ENCODE assay signal across 8 cellular contexts in genomic region chrX:118348186-118348810, GRCh38. TPM values are rescaled to one million over a fixed set of nuclear protein-coding genes. Genes with fewer than 3 reads are reported as not detected.
A peak's percentile ranks its signal among the peaks of the same experiment; 100 is the strongest.
DNase-seq lines count a peak whose midpoint lies in the region; ATAC-seq and TF ChIP-seq lines count a peak whose summit lies in the region.

No MANE protein-coding gene starts in this region.

- POLR2A ChIA-PET in activated CD4-positive, alpha-beta T cell treated with anti-CD3 and anti-CD28 coated beads, Interleukin-2, amount 10 ng/mL, durations not matched to agents 7 days and 5 days (lab: Charles Lee): no interaction called here

- TF ChIP-seq CTCF in fibroblast of pulmonary artery (IDR thresholded peaks at IDR 0.05; ENCODE audit: low read length, missing control alignments): no peak

- peaks cover 7% of the 10 kb centered on the region for H3K36me3 Mint-ChIP-seq in activated CD4-positive, alpha-beta T cell treated with anti-CD3 and anti-CD28 coated beads, Interleukin-2, amount 10 ng/mL, durations not matched to agents 7 days and 5 days (ENCODE audit: low read depth)
- no peaks in the 10 kb centered on the region for H3K36me3 Mint-ChIP-seq in T-helper 2 cell treated with Interferon-gamma antibody and Interleukin-4, amounts not matched to agents 5 μg/mL and 100 μg/mL, for 36 hours (ENCODE audit: low read depth)

- H3K27ac Mint-ChIP-seq in activated CD4-positive, alpha-beta T cell treated with anti-CD3 and anti-CD28 coated beads, Interleukin-2, amount 10 ng/mL, durations not matched to agents 7 days and 5 days: peak overlapping the region; percentile 98
- H3K27ac Mint-ChIP-seq in T-helper 2 cell treated with Interferon-gamma antibody and Interleukin-4, amounts not matched to agents 5 μg/mL and 100 μg/mL, for 36 hours: peak overlapping the region; percentile 98
- H3K27ac Mint-ChIP-seq in stimulated activated naive CD8-positive, alpha-beta T cell treated with anti-CD3 and anti-CD28 coated beads, Interleukin-15, amount 100 ng/mL, for 72 hours: no peak overlapping the region

- DNase-seq in activated CD4-positive, alpha-beta T cell treated with anti-CD3 and anti-CD28 coated beads, Interleukin-2, amount 10 ng/mL, durations not matched to agents 7 days and 5 days: no peak
- no peak for DNase-seq in activated CD4-positive, alpha-beta T cell treated with anti-CD3 and anti-CD28 coated beads for 1 hour
- no peak for DNase-seq in T-helper 2 cell treated with Interferon-gamma antibody and Interleukin-4, amounts not matched to agents 5 μg/mL and 100 μg/mL, for 36 hours (ENCODE audit: low spot score)
- DNase-seq in fibroblast of pulmonary artery (ENCODE audit: low read depth): no peak
- no peak for DNase-seq in stimulated activated naive CD8-positive, alpha-beta T cell treated with anti-CD3 and anti-CD28 coated beads, Interleukin-15, amount 100 ng/mL, for 72 hours
- DNase-seq in occipital lobe (lab: John Stamatoyannopoulos, UW): no peak
- DNase-seq in head of caudate nucleus: no peak

- H3K9me3 Mint-ChIP-seq in activated CD4-positive, alpha-beta T cell treated with anti-CD3 and anti-CD28 coated beads, Interleukin-2, amount 10 ng/mL, durations not matched to agents 7 days and 5 days: no peaks in the 10 kb centered on the region
- H3K9me3 Mint-ChIP-seq in T-helper 2 cell treated with Interferon-gamma antibody and Interleukin-4, amounts not matched to agents 5 μg/mL and 100 μg/mL, for 36 hours: no peaks in the 10 kb centered on the region
- H3K9me3 Mint-ChIP-seq in stimulated activated naive CD8-positive, alpha-beta T cell treated with anti-CD3 and anti-CD28 coated beads, Interleukin-15, amount 100 ng/mL, for 72 hours: no peaks in the 10 kb centered on the region

- CTCF ChIA-PET in activated CD4-positive, alpha-beta T cell treated with anti-CD3 and anti-CD28 coated beads, Interleukin-2, amount 10 ng/mL, durations not matched to agents 7 days and 5 days (lab: Charles Lee): interaction anchor here (0.6 to 1.2 kb wide), 2 partner anchors 147 to 254 kb away, joined by 3 read pairs; no protein-coding TSS in a partner anchor

- H3K4me3 ChIP-seq in fibroblast of pulmonary artery (replicated peaks; ENCODE audit: low read depth, low read length): peak overlapping the region; percentile 82

- peak overlapping the region; percentile 94 for H3K4me3 Mint-ChIP-seq in activated CD4-positive, alpha-beta T cell treated with anti-CD3 and anti-CD28 coated beads, Interleukin-2, amount 10 ng/mL, durations not matched to agents 7 days and 5 days
- H3K4me3 Mint-ChIP-seq in T-helper 2 cell treated with Interferon-gamma antibody and Interleukin-4, amounts not matched to agents 5 μg/mL and 100 μg/mL, for 36 hours: peak overlapping the region; percentile 97
- H3K4me3 Mint-ChIP-seq in stimulated activated naive CD8-positive, alpha-beta T cell treated with anti-CD3 and anti-CD28 coated beads, Interleukin-15, amount 100 ng/mL, for 72 hours: peak overlapping the region; percentile 97 to 99

- intact Hi-C loops in head of caudate nucleus (cut with DNase I): loop anchor here (5.0 kb wide), 1 partner anchor 149 kb away; the partner anchor contains the start of gene DOCK11

- peaks cover 48% of the 10 kb centered on the region for H3K4me1 Mint-ChIP-seq in activated CD4-positive, alpha-beta T cell treated with anti-CD3 and anti-CD28 coated beads, Interleukin-2, amount 10 ng/mL, durations not matched to agents 7 days and 5 days
- H3K4me1 Mint-ChIP-seq in T-helper 2 cell treated with Interferon-gamma antibody and Interleukin-4, amounts not matched to agents 5 μg/mL and 100 μg/mL, for 36 hours (ENCODE audit: low read depth): peaks cover 36% of the 10 kb centered on the region
- peaks cover 43% of the 10 kb centered on the region for H3K4me1 Mint-ChIP-seq in stimulated activated naive CD8-positive, alpha-beta T cell treated with anti-CD3 and anti-CD28 coated beads, Interleukin-15, amount 100 ng/mL, for 72 hours

- no peak for ATAC-seq in stimulated activated naive CD8-positive, alpha-beta T cell treated with anti-CD3 and anti-CD28 coated beads, Interleukin-15, amount 100 ng/mL, for 72 hours
- ATAC-seq in HG03521 (IDR thresholded peaks at IDR 0.05; ENCODE audit: unreplicated experiment): no peak

- H3K27me3 Mint-ChIP-seq in activated CD4-positive, alpha-beta T cell treated with anti-CD3 and anti-CD28 coated beads, Interleukin-2, amount 10 ng/mL, durations not matched to agents 7 days and 5 days: no peaks in the 10 kb centered on the region
- no peaks in the 10 kb centered on the region for H3K27me3 Mint-ChIP-seq in T-helper 2 cell treated with Interferon-gamma antibody and Interleukin-4, amounts not matched to agents 5 μg/mL and 100 μg/mL, for 36 hours (ENCODE audit: low read depth)
- H3K27me3 Mint-ChIP-seq in stimulated activated naive CD8-positive, alpha-beta T cell treated with anti-CD3 and anti-CD28 coated beads, Interleukin-15, amount 100 ng/mL, for 72 hours: no peaks in the 10 kb centered on the region

RNA-seq across cellular contexts. Expression of gene WDR44, which starts 2.4 kb away (rescaled TPM):
- total RNA-seq in activated CD4-positive, alpha-beta T cell treated with anti-CD3 and anti-CD28 coated beads, Interleukin-2, amount 10 ng/mL, durations not matched to agents 7 days and 5 days: 10 to 100 TPM; 21.7 to 23.3 TPM
- total RNA-seq in occipital lobe: 34.6 TPM

Comparison
In these comparisons a context has a peak if more than half of its experiments do, and no peak if none do; other contexts are left out.
1. H3K27ac Mint-ChIP-seq: peak in activated CD4-positive, alpha-beta T cell treated with anti-CD3 and anti-CD28 coated beads, Interleukin-2, amount 10 ng/mL, durations not matched to agents 7 days and 5 days (single experiment) and T-helper 2 cell treated with Interferon-gamma antibody and Interleukin-4, amounts not matched to agents 5 μg/mL and 100 μg/mL, for 36 hours (single experiment); none in stimulated activated naive CD8-positive, alpha-beta T cell treated with anti-CD3 and anti-CD28 coated beads, Interleukin-15, amount 100 ng/mL, for 72 hours (0 of 2).
2. Peak in every context shown above with its lines, with median percentiles within 50 percentile points of each other: H3K4me3 Mint-ChIP-seq.